Comparison of ENCODE assay signal across 1 cellular context in genomic region chr10:108439397-108439796, GRCh38.
TF ChIP-seq lines count a peak whose summit lies in the region.

No MANE protein-coding gene starts in this region.

TF ChIP-seq in SK-N-SH treated with all-trans-retinoic acid at 6 μM for 48 hours, 23 proteins besides CTCF, POLR2A, EP300 and RAD21 (continued from another document):
- no peak for TF ChIP-seq BACH2 (CRISPR knock-in tag; IDR thresholded peaks at IDR 0.05; ENCODE audit: borderline replicate concordance)
